In genomic region chr12:119695034-119695433, GRCh38 we compare ENCODE assay signal across 1 cellular context.
TF ChIP-seq lines count a peak whose summit lies in the region.

No MANE protein-coding gene starts in this region.

TF ChIP-seq in GM23338, 12 proteins besides CTCF, POLR2A, EP300 and RAD21 (continued from another document):
- TF ChIP-seq, protein P1, sequence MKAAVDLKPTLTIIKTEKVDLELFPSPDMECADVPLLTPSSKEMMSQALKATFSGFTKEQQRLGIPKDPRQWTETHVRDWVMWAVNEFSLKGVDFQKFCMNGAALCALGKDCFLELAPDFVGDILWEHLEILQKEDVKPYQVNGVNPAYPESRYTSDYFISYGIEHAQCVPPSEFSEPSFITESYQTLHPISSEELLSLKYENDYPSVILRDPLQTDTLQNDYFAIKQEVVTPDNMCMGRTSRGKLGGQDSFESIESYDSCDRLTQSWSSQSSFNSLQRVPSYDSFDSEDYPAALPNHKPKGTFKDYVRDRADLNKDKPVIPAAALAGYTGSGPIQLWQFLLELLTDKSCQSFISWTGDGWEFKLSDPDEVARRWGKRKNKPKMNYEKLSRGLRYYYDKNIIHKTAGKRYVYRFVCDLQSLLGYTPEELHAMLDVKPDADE (IDR thresholded peaks at IDR 0.05): no peak
- TF ChIP-seq STAT1 (IDR thresholded peaks at IDR 0.05; ENCODE audit: unreplicated experiment) (no peak), REST (IDR thresholded peaks at IDR 0.05; ENCODE audit: unreplicated experiment) (no peak)
